In genomic region chr11:64004590-64004984, GRCh38 we compare ENCODE assay signal across 11 cellular contexts. TPM values are rescaled to one million over a fixed set of nuclear protein-coding genes. Genes with fewer than 3 reads are reported as not detected.
A peak's percentile ranks its signal among the peaks of the same experiment; 100 is the strongest.
DNase-seq lines count a peak whose midpoint lies in the region; FAIRE-seq and TF ChIP-seq lines count a peak whose summit lies in the region.
"Had no signal": no experiment of that assay in that cellular context is flagged by ENCODE, and none has a peak within 500 bp of the region (broad histone marks: within the 10 kb centered on the region; RNA-seq: fewer than 3 reads in every experiment).

No MANE protein-coding gene starts in this region.

- no peak overlapping the region for H3K4me2 ChIP-seq in endothelial cell of umbilical vein (ENCODE audit: insufficient read depth, low read length)

- BruUV-seq in A673 (replicated peaks; lab: Mats Ljungman, UMichigan) (no TSS peak), endothelial cell of umbilical vein (replicated peaks; lab: Mats Ljungman, UMichigan) (no TSS peak)

- no peaks in the 10 kb centered on the region for H3K79me2 ChIP-seq in endothelial cell of umbilical vein (ENCODE audit: control insufficient read depth, insufficient read depth, low read length)

- H3K4me1 ChIP-seq in A673 (ENCODE audit: insufficient read depth, low read length, poor library complexity, severe bottlenecking) (peaks cover 56% of the 10 kb centered on the region), HEK293 (ENCODE audit: control insufficient read depth, insufficient read depth, low read length) (no peaks in the 10 kb centered on the region), endothelial cell of umbilical vein (ENCODE audit: control insufficient read depth, extremely low read depth, insufficient read depth, low read length) (peaks cover 43% of the 10 kb centered on the region)

- CTCF ChIA-PET in A673 (lab: Charles Lee), result no interaction called here
- CTCF ChIA-PET in HEK293 (lab: Yijun Ruan, JAX), result interaction anchor here (0.6 to 1.1 kb wide), 4 partner anchors 32 to 302 kb away, joined by 3 to 4 read pairs (median 4); no protein-coding TSS in a partner anchor
- CTCF ChIA-PET in endothelial cell of umbilical vein (lab: Charles Lee), result no interaction called here

- H3K27ac ChIP-seq in A673 (ENCODE audit: low read depth, low read length, poor library complexity, severe bottlenecking) (no peak overlapping the region), HEK293 (ENCODE audit: extremely low read depth, low read depth, low read length) (no peak overlapping the region), endothelial cell of umbilical vein (ENCODE audit: insufficient read depth, low read depth, low read length) (no peak overlapping the region)

- TF ChIP-seq CTCF in A673 (conservative IDR thresholded peaks at IDR 0.05; ENCODE audit: low read depth, low read length) (no peak), HEK293 (tag by site-specific recombination; IDR thresholded peaks at IDR 0.05) (no peak), endothelial cell of umbilical vein (IDR thresholded peaks at IDR 0.05; ENCODE audit: extremely low read depth in 1 of 2, insufficient read depth in 1 of 2, low read depth in 1 of 2, low read length in 2 of 2) (no peak), GM20000 (IDR thresholded peaks at IDR 0.05; ENCODE audit: extremely low read depth, missing control alignments) (no peak)

- dilution Hi-C loops in endothelial cell of umbilical vein (cut with MboI; ENCODE audit: extremely low pct_ligation_motif_present, low sequenced_read_pairs), result no loop called here

- H2AFZ ChIP-seq in endothelial cell of umbilical vein (ENCODE audit: low read depth, low read length), result no peak overlapping the region

- POLR2A ChIA-PET in A673 (lab: Charles Lee; ENCODE audit: low non-redundant PET) (interaction anchor here (0.6 kb wide), 1 partner anchor 91 kb away, joined by 3 read pairs; no protein-coding TSS in a partner anchor), HEK293 (lab: Yijun Ruan, JAX) (no interaction called here), endothelial cell of umbilical vein (lab: Charles Lee) (no interaction called here)

- peak; percentile 50 for DNase-seq in A673 (ENCODE audit: low spot score)
- peak; percentile 51 for DNase-seq in T1000 (lab: John Stamatoyannopoulos, UW)
- no peak for DNase-seq in endothelial cell of umbilical vein (ENCODE audit: low read depth, low spot score)
- DNase-seq in DMS153 treated with DMSO at 0.1 percent for 48 hours (lab: John Stamatoyannopoulos, UW; ENCODE audit: unreplicated experiment), result no peak
- DNase-seq in GM20000 (ENCODE audit: low spot score), result no peak
- DNase-seq in T-helper 9 cell, result no peak
- DNase-seq in DMS79 (lab: John Stamatoyannopoulos, UW), result no peak
- DNase-seq: NCI-H1092, NCI-H1694, NCI-H2107 had no signal

- no peak for FAIRE-seq in endothelial cell of umbilical vein (lab: Jason Lieb, UNC)

- H3K9ac ChIP-seq in endothelial cell of umbilical vein (replicated peaks; ENCODE audit: extremely low read depth, insufficient read depth, low read length), result no peak overlapping the region

- no peaks in the 10 kb centered on the region for H3K9me1 ChIP-seq in endothelial cell of umbilical vein (replicated peaks; ENCODE audit: control insufficient read depth, extremely low read depth, insufficient read depth, low read length)

- no peaks in the 10 kb centered on the region for H3K36me3 ChIP-seq in A673 (ENCODE audit: insufficient read depth, low read length, poor library complexity, severe bottlenecking)
- H3K36me3 ChIP-seq in HEK293 (ENCODE audit: control insufficient read depth in 2 of 2, insufficient read depth in 1 of 2, low read length in 2 of 2), result peaks cover 0 to 16% of the 10 kb centered on the region in 2 experiments; a peak in 1 of 3 replicates
- H3K36me3 ChIP-seq in endothelial cell of umbilical vein (ENCODE audit: control insufficient read depth in 2 of 2, extremely low read depth in 1 of 2, insufficient read depth in 2 of 2, low read length in 2 of 2), result no peaks in the 10 kb centered on the region

- H3K9me3 ChIP-seq in A673 (ENCODE audit: low read depth, low read length, poor library complexity, severe bottlenecking) (no peaks in the 10 kb centered on the region), HEK293 (ENCODE audit: control insufficient read depth, insufficient read depth, low read depth, low read length) (no peaks in the 10 kb centered on the region), endothelial cell of umbilical vein (replicated peaks; ENCODE audit: control insufficient read depth, insufficient read depth, low read length) (no peaks in the 10 kb centered on the region)

- H4K20me1 ChIP-seq in endothelial cell of umbilical vein (replicated peaks; ENCODE audit: control insufficient read depth, extremely low read depth, insufficient read depth, low read length), result no peaks in the 10 kb centered on the region

- no peak for TF ChIP-seq POLR2A in endothelial cell of umbilical vein (IDR thresholded peaks at IDR 0.05; ENCODE audit: low read depth, low read length)

- H3K27me3 ChIP-seq in A673 (replicated peaks; ENCODE audit: insufficient read depth, low read depth, low read length, poor library complexity), result no peaks in the 10 kb centered on the region
- no peaks in the 10 kb centered on the region for H3K27me3 ChIP-seq in endothelial cell of umbilical vein (ENCODE audit: control insufficient read depth in 2 of 2, insufficient read depth in 2 of 2, low read length in 2 of 2)

- intact Hi-C loops in A673 (cut with micrococcal nuclease; ENCODE audit: unreplicated experiment) (no loop called here), endothelial cell of umbilical vein (cut with micrococcal nuclease) (no loop called here)

- H3K4me3 ChIP-seq in A673 (ENCODE audit: low read depth, low read length, poor library complexity, severe bottlenecking) (no peak overlapping the region), HEK293 (ENCODE audit: low read depth, low read length) (no peak overlapping the region), endothelial cell of umbilical vein (replicated peaks in 1 of 3; ENCODE audit: insufficient read depth in 1 of 3, low read depth in 1 of 3, low read length in 3 of 3) (no peak overlapping the region)

TF ChIP-seq in HEK293, 187 proteins besides CTCF, POLR2A, EP300 and RAD21 (continues in another document):
- peak; percentile 31; the same call in 1 of the 2 replicates for TF ChIP-seq KLF8 (tag by site-specific recombination; IDR thresholded peaks at IDR 0.05)
- TF ChIP-seq ZNF239 (tag by site-specific recombination; IDR thresholded peaks at IDR 0.05), result no peak
- TF ChIP-seq ZNF768 (tag by site-specific recombination; IDR thresholded peaks at IDR 0.05), result peak; percentile 87

TF ChIP-seq in endothelial cell of umbilical vein, 7 proteins besides CTCF, POLR2A, EP300 and RAD21:
- TF ChIP-seq POLR2AphosphoS5 (IDR thresholded peaks at IDR 0.05; ENCODE audit: insufficient read depth, low read depth, low read length), result no peak
- no peak for TF ChIP-seq MAX (IDR thresholded peaks at IDR 0.05; ENCODE audit: insufficient read depth, insufficient read length)
- TF ChIP-seq EZH2 (IDR thresholded peaks at IDR 0.05; ENCODE audit: borderline replicate concordance, low read depth, low read length, severe bottlenecking), result no peak
- no peak for TF ChIP-seq GATA2 (IDR thresholded peaks at IDR 0.05; ENCODE audit: insufficient read depth, insufficient read length, low read depth, low read length)
- TF ChIP-seq FOS (IDR thresholded peaks at IDR 0.05; ENCODE audit: borderline replicate concordance, insufficient read depth, low read length), result peak; percentile 41
- TF ChIP-seq JUN (IDR thresholded peaks at IDR 0.05; ENCODE audit: borderline replicate concordance, insufficient read depth, insufficient read length, low read depth), result no peak
- no peak for TF ChIP-seq MYC (IDR thresholded peaks at IDR 0.05; ENCODE audit: low read depth, low read length)

RNA-seq across cellular contexts. Expression of gene OTUB1, which starts 18.3 kb away (rescaled TPM):
- total RNA-seq in A673 (2021) (136 and 140 TPM in 2 replicates), endothelial cell of umbilical vein (80.0 and 81.9 TPM in 2 replicates)
- polyA plus RNA-seq in endothelial cell of umbilical vein, result 256 and 316 TPM in 2 replicates
- 161 and 174 TPM in 2 replicates for polyA plus RNA-seq in endothelial cell of umbilical vein (2011; cell fraction: cytosol; rRNA removed)
- polyA plus RNA-seq in endothelial cell of umbilical vein (2011; cell fraction: nucleus; rRNA removed), result 244 and 248 TPM in 2 replicates
- 122 and 134 TPM in 2 replicates for polyA plus RNA-seq in endothelial cell of umbilical vein (2012)
- polyA minus RNA-seq in endothelial cell of umbilical vein, result 77.2 and 88.3 TPM in 2 replicates
- 68.1 TPM for polyA minus RNA-seq in endothelial cell of umbilical vein (2011; cell fraction: cytosol; rRNA and poly(A)+ RNA removed)
- polyA minus RNA-seq in endothelial cell of umbilical vein (2011; cell fraction: nucleus; rRNA and poly(A)+ RNA removed), result 33.3 and 44.5 TPM in 2 replicates

RNA-seq across cellular contexts. Expression of gene COX8A, which starts 30.2 kb away (rescaled TPM):
- total RNA-seq in A673 (2021) (615 and 652 TPM in 2 replicates), endothelial cell of umbilical vein (307 and 339 TPM in 2 replicates)
- 930 and 1,340 TPM in 2 replicates for polyA plus RNA-seq in endothelial cell of umbilical vein
- 519 and 619 TPM in 2 replicates for polyA plus RNA-seq in endothelial cell of umbilical vein (2011; cell fraction: cytosol; rRNA removed)
- polyA plus RNA-seq in endothelial cell of umbilical vein (2011; cell fraction: nucleus; rRNA removed), result 138 and 192 TPM in 2 replicates
- 412 and 424 TPM in 2 replicates for polyA plus RNA-seq in endothelial cell of umbilical vein (2012)
- polyA minus RNA-seq in endothelial cell of umbilical vein, result 163 and 178 TPM in 2 replicates
- 386 TPM for polyA minus RNA-seq in endothelial cell of umbilical vein (2011; cell fraction: cytosol; rRNA and poly(A)+ RNA removed)
- polyA minus RNA-seq in endothelial cell of umbilical vein (2011; cell fraction: nucleus; rRNA and poly(A)+ RNA removed), result 34.2 and 36.7 TPM in 2 replicates

RNA-seq across cellular contexts. Expression of gene FLRT1, which starts 31.1 kb away (rescaled TPM):
- total RNA-seq in A673 (2021) (0.45 and 1.9 TPM in 2 replicates), endothelial cell of umbilical vein (not detected in 2 replicates)
- polyA plus RNA-seq in endothelial cell of umbilical vein, result not detected in 2 replicates
- not detected in 2 replicates for polyA plus RNA-seq in endothelial cell of umbilical vein (2011; cell fraction: cytosol; rRNA removed)
- not detected in 2 replicates for polyA plus RNA-seq in endothelial cell of umbilical vein (2011; cell fraction: nucleus; rRNA removed)
- polyA plus RNA-seq in endothelial cell of umbilical vein (2012), result 0.16 and 0.19 TPM in 2 replicates
- polyA minus RNA-seq in endothelial cell of umbilical vein, result not detected in 2 replicates
- 0.31 TPM for polyA minus RNA-seq in endothelial cell of umbilical vein (2011; cell fraction: cytosol; rRNA and poly(A)+ RNA removed)
- not detected in 2 replicates for polyA minus RNA-seq in endothelial cell of umbilical vein (2011; cell fraction: nucleus; rRNA and poly(A)+ RNA removed)

Comparison
In these comparisons a context has a peak if more than half of its experiments do, and no peak if none do; other contexts are left out.
1. DNase-seq: peak in A673 (single experiment) and T1000 (single experiment); none in endothelial cell of umbilical vein (single experiment), DMS153 treated with DMSO at 0.1 percent for 48 hours (single experiment), GM20000 (single experiment), T-helper 9 cell (single experiment) and DMS79 (single experiment).